Comparison of ENCODE assay signal across 8 cellular contexts in the genomic region with DNA sequence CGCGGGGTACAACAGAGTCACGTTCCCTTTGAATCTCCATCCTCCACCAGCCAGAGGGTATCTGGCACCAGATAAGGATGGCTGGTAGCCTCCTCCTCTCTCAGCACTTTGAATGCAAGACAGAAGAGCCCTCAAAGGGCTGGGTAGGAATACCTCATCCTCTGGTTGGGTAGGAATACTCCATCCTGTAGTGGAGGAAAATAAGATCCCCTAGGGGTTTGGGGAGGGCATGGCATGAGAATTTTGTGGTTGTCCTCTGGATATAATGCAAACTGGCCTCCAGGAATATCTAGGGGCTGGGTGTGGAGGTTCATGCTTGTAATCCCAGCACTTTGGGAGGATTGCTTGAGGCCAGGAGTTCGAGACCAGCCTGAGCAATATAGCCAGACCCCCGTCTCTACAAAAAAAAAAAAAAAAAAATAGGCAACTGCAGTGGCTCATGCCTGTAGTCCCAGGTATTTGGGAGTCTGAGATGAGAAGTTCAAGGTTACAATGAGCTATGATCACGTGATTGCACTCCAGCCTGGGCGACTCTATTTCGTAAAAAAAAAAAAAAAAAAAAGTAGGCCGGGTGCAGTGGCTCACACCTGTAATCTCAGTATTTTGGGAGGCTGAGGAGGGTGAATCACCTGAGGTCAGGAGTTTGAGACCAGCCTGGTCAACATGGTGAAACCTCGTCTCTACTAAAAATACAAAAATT. TPM values are rescaled to one million over a fixed set of nuclear protein-coding genes. Genes with fewer than 3 reads are reported as not detected.
A peak's percentile ranks its signal among the peaks of the same experiment; 100 is the strongest.
DNase-seq lines count a peak whose midpoint lies in the region; ATAC-seq, FAIRE-seq and TF ChIP-seq lines count a peak whose summit lies in the region.

No MANE protein-coding gene starts in this region.

- FAIRE-seq in urothelium cell line (lab: Jason Lieb, UNC), result no peak

- ATAC-seq in DND-41 (ENCODE audit: insufficient read depth, low read depth) (no peak), HG03460 (IDR thresholded peaks at IDR 0.05; ENCODE audit: unreplicated experiment) (no peak), GM21515 (IDR thresholded peaks at IDR 0.05; ENCODE audit: unreplicated experiment) (no peak)

- H3K4me2 ChIP-seq in DND-41 (ENCODE audit: insufficient read depth, low read length), result peak overlapping the region; percentile 93

- peaks cover 5% of the 10 kb centered on the region; the same call in 1 of the 2 replicates for H3K36me3 ChIP-seq in DND-41 (ENCODE audit: insufficient read depth, low read length)
- H3K36me3 ChIP-seq in SK-N-MC (ENCODE audit: insufficient read depth, low read length), result no peaks in the 10 kb centered on the region
- no peaks in the 10 kb centered on the region for H3K36me3 ChIP-seq in prostate gland

- H3K4me1 ChIP-seq in DND-41 (ENCODE audit: insufficient read depth, low read length), result peaks cover 64% of the 10 kb centered on the region
- H3K4me1 ChIP-seq in prostate gland (replicated peaks), result peaks cover 9% of the 10 kb centered on the region

- 58% methylated on average over 10 of the region's 10 CpGs for WGBS in prostate gland

- H4K20me1 ChIP-seq in DND-41 (ENCODE audit: insufficient read depth, low read length), result no peaks in the 10 kb centered on the region

- H3K9ac ChIP-seq in DND-41 (ENCODE audit: low read depth, low read length) (peak overlapping the region; percentile 75), SK-N-MC (ENCODE audit: insufficient read length) (peak overlapping the region; percentile 73)

- peak overlapping the region in 1 of 2 experiments; percentile 83; a peak in 2 of 4 replicates for H3K4me3 ChIP-seq in DND-41 (ENCODE audit: low read depth in 1 of 2, low read length in 2 of 2)
- H3K4me3 ChIP-seq in SK-N-MC, result peak overlapping the region; percentile 92
- H3K4me3 ChIP-seq in fibroblast of mammary gland (ENCODE audit: control insufficient read depth, low read depth, low read length), result peak overlapping the region; percentile 99
- peak overlapping the region; percentile 49 to 52 for H3K4me3 ChIP-seq in prostate gland

- no peak for TF ChIP-seq CTCF in DND-41 (IDR thresholded peaks at IDR 0.05; ENCODE audit: borderline replicate concordance, extremely low read depth, low read length, poor library complexity, severe bottlenecking)
- peak; percentile 19 for TF ChIP-seq CTCF in fibroblast of mammary gland (conservative IDR thresholded peaks at IDR 0.05; ENCODE audit: control insufficient read depth, insufficient read depth, low read depth, low read length)
- peak in 1 of 4 experiments; percentile 16 for TF ChIP-seq CTCF in prostate gland (IDR thresholded peaks at IDR 0.05)

- peaks cover 66% of the 10 kb centered on the region for H3K79me2 ChIP-seq in DND-41 (ENCODE audit: insufficient read depth, low read length)

- H3K27me3 ChIP-seq in DND-41 (ENCODE audit: insufficient read depth, low read length, poor library complexity), result no peaks in the 10 kb centered on the region
- no peaks in the 10 kb centered on the region for H3K27me3 ChIP-seq in prostate gland (replicated peaks; ENCODE audit: insufficient read depth)

- H3K27ac ChIP-seq in DND-41 (ENCODE audit: low read length) (peak overlapping the region; percentile 75), SK-N-MC (no peak overlapping the region), prostate gland (peak overlapping the region; percentile 84 to 93)

- H3K9me3 ChIP-seq in DND-41 (ENCODE audit: insufficient read depth, low read length, severe bottlenecking) (no peaks in the 10 kb centered on the region), SK-N-MC (ENCODE audit: low read depth, low read length) (no peaks in the 10 kb centered on the region), prostate gland (no peaks in the 10 kb centered on the region)

- no peak overlapping the region for H2AFZ ChIP-seq in DND-41 (ENCODE audit: low read depth, low read length)

- intact Hi-C loops in prostate gland (cut with DNase I), result no loop called here

- DNase-seq in DND-41, result no peak
- DNase-seq in SK-N-MC (ENCODE audit: low read depth, low spot score), result no peak
- peak; percentile 55 for DNase-seq in fibroblast of mammary gland (ENCODE audit: low read depth)
- no peak for DNase-seq in prostate gland (ENCODE audit: low spot score)
- DNase-seq in cerebellar cortex (ENCODE audit: low spot score), result no peak
- DNase-seq in urothelium cell line (ENCODE audit: low spot score), result no peak

- TF ChIP-seq POLR2A in prostate gland (IDR thresholded peaks at IDR 0.05), result no peak

RNA-seq across cellular contexts. Expression of a gene that starts 2.7 kb away (rescaled TPM):
- 100 to 1,000 TPM; 132 to 154 TPM for total RNA-seq in prostate gland

RNA-seq across cellular contexts. Expression of a gene that starts 28.2 kb away (rescaled TPM):
- 10 to 100 TPM in 1 of 2 donors, 1 to 10 TPM in 1; 3.1 to 15.9 TPM for total RNA-seq in prostate gland

RNA-seq across cellular contexts. Expression of a gene that starts 55.5 kb away (rescaled TPM):
- total RNA-seq in prostate gland, result 10 to 100 TPM; 51.3 to 56.1 TPM
